Comparison of ENCODE assay signal across 2 cellular contexts in the genomic region with DNA sequence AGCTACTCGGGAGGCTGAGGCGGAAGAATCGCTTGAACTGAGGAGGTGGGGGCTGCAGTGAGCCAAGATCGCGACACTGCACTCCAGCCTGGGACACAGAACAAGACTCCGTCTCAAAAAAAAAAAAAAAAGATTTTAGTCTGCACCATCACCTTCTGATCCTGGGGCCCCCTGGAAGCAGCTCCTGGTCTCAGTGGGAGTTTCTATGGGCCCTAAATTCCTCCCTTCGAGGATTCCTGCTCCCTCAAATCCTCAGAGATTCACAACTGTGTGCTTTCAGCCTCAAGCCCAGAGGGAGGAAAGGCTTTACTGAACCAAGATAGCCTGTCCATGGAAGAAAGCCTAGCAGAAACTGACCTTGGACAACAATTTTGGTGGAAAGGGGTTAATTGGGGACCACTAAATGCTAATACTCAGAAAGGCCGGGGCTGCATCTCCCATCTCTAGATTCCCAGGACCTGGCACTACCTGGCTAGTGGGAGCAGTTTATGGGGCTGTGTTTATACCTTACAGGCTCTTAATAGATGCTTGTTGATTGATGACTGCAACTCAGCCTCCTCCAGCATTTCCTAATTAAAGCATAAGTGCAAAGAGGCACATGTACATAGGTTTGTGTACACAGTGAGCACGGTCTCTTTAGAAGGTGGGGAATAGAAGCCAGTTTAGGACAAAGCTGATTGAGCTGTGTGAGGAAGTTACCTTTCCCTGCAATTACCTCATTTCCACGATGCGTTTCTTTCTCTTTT.
TF ChIP-seq lines count a peak whose summit lies in the region.

No MANE protein-coding gene starts in this region.

TF ChIP-seq in H1, 55 proteins besides CTCF, POLR2A, EP300 and RAD21:
- TF ChIP-seq SIN3A (conservative IDR thresholded peaks at IDR 0.05 in 1 of 2, IDR thresholded peaks at IDR 0.05 in 1 of 2; ENCODE audit: low read depth in 1 of 2, low read length in 2 of 2) (no peak), CHD2 (IDR thresholded peaks at IDR 0.05; ENCODE audit: low read length) (no peak), CTBP2 (IDR thresholded peaks at IDR 0.05; ENCODE audit: borderline replicate concordance, insufficient read depth, insufficient read length, low read length) (no peak), CEBPB (IDR thresholded peaks at IDR 0.05; ENCODE audit: low read depth, low read length) (no peak)
TF ChIP-seq in H1: peak in this region for 0.

TF ChIP-seq in HepG2, 621 proteins besides CTCF, POLR2A, EP300 and RAD21:
- TF ChIP-seq ZNF678 (CRISPR knock-in tag; IDR thresholded peaks at IDR 0.05) (no peak), ARHGAP35 (CRISPR knock-in tag; IDR thresholded peaks at IDR 0.05; ENCODE audit: borderline replicate concordance) (no peak), TBX2 (CRISPR knock-in tag; IDR thresholded peaks at IDR 0.05; ENCODE audit: borderline replicate concordance) (no peak), ZFP36 (IDR thresholded peaks at IDR 0.05; ENCODE audit: borderline replicate concordance, low read depth, low read length, partially characterized antibody) (no peak), ZNF546 (CRISPR knock-in tag; conservative IDR thresholded peaks at IDR 0.05) (no peak), ZNF160 (CRISPR knock-in tag; IDR thresholded peaks at IDR 0.05) (no peak), ZNF230 (CRISPR knock-in tag; IDR thresholded peaks at IDR 0.05) (no peak)
- TF ChIP-seq, protein P1, sequence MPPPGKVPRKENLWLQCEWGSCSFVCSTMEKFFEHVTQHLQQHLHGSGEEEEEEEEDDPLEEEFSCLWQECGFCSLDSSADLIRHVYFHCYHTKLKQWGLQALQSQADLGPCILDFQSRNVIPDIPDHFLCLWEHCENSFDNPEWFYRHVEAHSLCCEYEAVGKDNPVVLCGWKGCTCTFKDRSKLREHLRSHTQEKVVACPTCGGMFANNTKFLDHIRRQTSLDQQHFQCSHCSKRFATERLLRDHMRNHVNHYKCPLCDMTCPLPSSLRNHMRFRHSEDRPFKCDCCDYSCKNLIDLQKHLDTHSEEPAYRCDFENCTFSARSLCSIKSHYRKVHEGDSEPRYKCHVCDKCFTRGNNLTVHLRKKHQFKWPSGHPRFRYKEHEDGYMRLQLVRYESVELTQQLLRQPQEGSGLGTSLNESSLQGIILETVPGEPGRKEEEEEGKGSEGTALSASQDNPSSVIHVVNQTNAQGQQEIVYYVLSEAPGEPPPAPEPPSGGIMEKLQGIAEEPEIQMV (CRISPR knock-in tag; IDR thresholded peaks at IDR 0.05; ENCODE audit: low read depth): no peak
